23 cellular contexts compared by ENCODE assay signal in the genomic region with DNA sequence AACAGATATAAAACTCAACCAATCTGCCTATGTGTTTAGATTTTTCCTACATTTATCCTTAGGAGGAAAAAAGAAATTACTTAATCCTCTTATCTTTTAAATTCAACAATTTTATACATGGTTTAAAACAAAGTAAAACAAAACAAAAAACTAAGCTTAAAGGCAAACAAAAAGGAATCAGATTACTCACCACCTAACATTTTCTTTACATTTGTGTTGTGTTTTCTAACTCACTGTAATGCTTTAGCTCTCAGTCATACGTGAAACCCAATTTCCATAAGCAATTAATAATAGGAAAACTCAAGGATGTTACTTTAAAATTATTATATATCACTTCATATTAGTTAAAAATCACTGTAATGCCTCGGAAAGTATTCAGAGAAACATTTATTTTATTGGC. TPM values are rescaled to one million over a fixed set of nuclear protein-coding genes. Genes with fewer than 3 reads are reported as not detected.
DNase-seq lines count a peak whose midpoint lies in the region; ATAC-seq, FAIRE-seq and TF ChIP-seq lines count a peak whose summit lies in the region.
"Had no signal": no experiment of that assay in that cellular context is flagged by ENCODE, and none has a peak within 500 bp of the region (broad histone marks: within the 10 kb centered on the region; RNA-seq: fewer than 3 reads in every experiment).

No MANE protein-coding gene starts in this region.

- TF ChIP-seq CTCF in left ventricle myocardium inferior (IDR thresholded peaks at IDR 0.05; ENCODE audit: borderline replicate concordance) (no peak), endodermal cell (conservative IDR thresholded peaks at IDR 0.05) (no peak), HFFc6 (IDR thresholded peaks at IDR 0.05) (no peak), SK-N-SH (IDR thresholded peaks at IDR 0.05) (no peak)

- no peak overlapping the region for H3K4me2 ChIP-seq in SK-N-SH

- H3K27ac ChIP-seq in left ventricle myocardium inferior (replicated peaks) (peak overlapping the region; percentile 92), endodermal cell (ENCODE audit: low read depth, low read length) (no peak overlapping the region), skeletal muscle tissue (ENCODE audit: low read depth, low read length) (peak overlapping the region; percentile 70), SK-N-SH (ENCODE audit: low read depth in 2 of 2, low read length in 1 of 2) (no peak overlapping the region)
- H3K27ac ChIP-seq: C4-2B had no signal

- no peak for ATAC-seq in Right ventricle myocardium superior (ENCODE audit: poor library complexity)
- ATAC-seq in GM21515 (IDR thresholded peaks at IDR 0.05; ENCODE audit: unreplicated experiment), result no peak
- ATAC-seq: HCT116, Panc1 had no signal

- H3K36me3 Mint-ChIP-seq in endodermal cell (ENCODE audit: low read depth) (peaks cover 5% of the 10 kb centered on the region), HFFc6 (ENCODE audit: low read depth) (no peaks in the 10 kb centered on the region)

- no peaks in the 10 kb centered on the region for H3K36me3 ChIP-seq in left ventricle myocardium inferior
- H3K36me3 ChIP-seq in endodermal cell (ENCODE audit: control insufficient read depth, insufficient read depth, low read length), result peaks cover 40% of the 10 kb centered on the region
- no peaks in the 10 kb centered on the region for H3K36me3 ChIP-seq in skeletal muscle tissue (ENCODE audit: control insufficient read depth in 3 of 3, insufficient read depth in 3 of 3, low read length in 3 of 3)
- H3K36me3 ChIP-seq in SK-N-SH (replicated peaks in 1 of 2; ENCODE audit: control insufficient read depth in 1 of 2, insufficient read depth in 2 of 2, low read length in 1 of 2), result peaks cover 7 to 16% of the 10 kb centered on the region in 2 experiments

- H3K4me1 ChIP-seq in left ventricle myocardium inferior, result peaks cover 11% of the 10 kb centered on the region
- H3K4me1 ChIP-seq in endodermal cell (ENCODE audit: control insufficient read depth, insufficient read depth, low read length), result peaks cover 8% of the 10 kb centered on the region
- H3K4me1 ChIP-seq in skeletal muscle tissue (ENCODE audit: control insufficient read depth in 3 of 3, insufficient read depth in 3 of 3, low read length in 3 of 3), result peaks cover 3 to 12% (median 11%) of the 10 kb centered on the region in 3 donors
- H3K4me1 ChIP-seq in SK-N-SH (ENCODE audit: control insufficient read depth in 1 of 2, insufficient read depth in 2 of 2, low read depth in 1 of 2, low read length in 1 of 2), result peaks cover 22 to 26% of the 10 kb centered on the region in 2 experiments; a peak in 3 of 4 replicates

- H4K20me1 ChIP-seq in SK-N-SH (ENCODE audit: insufficient read depth), result peaks cover 32% of the 10 kb centered on the region

- peaks cover 40% of the 10 kb centered on the region for H3K4me1 Mint-ChIP-seq in endodermal cell
- peaks cover 55% of the 10 kb centered on the region for H3K4me1 Mint-ChIP-seq in HFFc6 (ENCODE audit: low read depth)

- no peak overlapping the region for H2AFZ ChIP-seq in SK-N-SH (ENCODE audit: low read depth)

- 60% methylated on average over 1 of the region's 2 CpGs; no CpG with 5 or more reads in 1 of the 2 experiments for WGBS in endodermal cell (ENCODE audit: insufficient coverage in 1 of 2, insufficient read length in 1 of 2), 2 experiments
- WGBS in SK-N-SH (ENCODE audit: low lambda C conversion rate), result 91% methylated on average over 2 of the region's 2 CpGs

- H3K4me3 Mint-ChIP-seq in endodermal cell (no peak overlapping the region), HFFc6 (no peak overlapping the region)
- H3K4me3 Mint-ChIP-seq: CD8-positive, alpha-beta memory T cell had no signal

- POLR2A ChIA-PET in SK-N-SH (lab: Yijun Ruan, JAX), result no interaction called here

- DNase-seq in left ventricle myocardium inferior (no peak), Right ventricle myocardium superior (no peak), endodermal cell (no peak), HFFc6 (no peak), SK-N-SH (no peak)
- DNase-seq: Calu3; CD8-positive, alpha-beta memory T cell; DMS153; GDM1; MV-4-11; NCI-H1105 treated with DMSO at 0.1 percent for 48 hours; NCI-H2029 treated with DMSO at 0.1 percent for 48 hours; NCI-H2171 treated with DMSO at 0.1 percent for 48 hours; NCI-H524 treated with DMSO at 0.1 percent for 48 hours; NCI-H82 had no signal

- FAIRE-seq in TTC549 (lab: Jason Lieb, UNC), result peak; percentile 32
- FAIRE-seq: GM18507, H1 had no signal

- H3K27ac Mint-ChIP-seq in endodermal cell (no peak overlapping the region), HFFc6 (no peak overlapping the region)
- H3K27ac Mint-ChIP-seq: CD8-positive, alpha-beta memory T cell had no signal

- H3K9me3 Mint-ChIP-seq in endodermal cell (no peaks in the 10 kb centered on the region), HFFc6 (no peaks in the 10 kb centered on the region)

- no peaks in the 10 kb centered on the region for H3K9me2 ChIP-seq in SK-N-SH

- H3K9ac ChIP-seq in endodermal cell (ENCODE audit: extremely low read depth, low read length, poor library complexity, severe bottlenecking) (no peak overlapping the region), skeletal muscle tissue (ENCODE audit: low read depth in 1 of 3, low read length in 3 of 3) (peak overlapping the region; percentile 7 to 72 (median 17)), SK-N-SH (no peak overlapping the region)

- no peak for TF ChIP-seq RAD21 in SK-N-SH (IDR thresholded peaks at IDR 0.05; ENCODE audit: low read length)

- CTCF ChIA-PET in SK-N-SH (lab: Yijun Ruan, JAX), result interaction anchor here (0.8 to 1.4 kb wide), 4 partner anchors 9 to 1032 kb away, joined by 3 to 4 read pairs (median 3); no protein-coding TSS in a partner anchor

- H3K4me3 ChIP-seq in left ventricle myocardium inferior (no peak overlapping the region), endodermal cell (ENCODE audit: low read length) (peak overlapping the region; percentile 66), skeletal muscle tissue (ENCODE audit: low read length in 3 of 3) (no peak overlapping the region), SK-N-SH (ENCODE audit: low read depth in 2 of 2, low read length in 1 of 2) (no peak overlapping the region)

- intact Hi-C loops in left ventricle myocardium inferior (cut with micrococcal nuclease) (loop anchor here (10.0 kb wide), 1 partner anchor 109 kb away; no protein-coding TSS in a partner anchor), Right ventricle myocardium superior (cut with DNase I) (no loop called here)

- no peaks in the 10 kb centered on the region for H3K9me3 ChIP-seq in left ventricle myocardium inferior (replicated peaks)
- no peaks in the 10 kb centered on the region for H3K9me3 ChIP-seq in endodermal cell (ENCODE audit: control insufficient read depth, low read length)
- no peaks in the 10 kb centered on the region for H3K9me3 ChIP-seq in skeletal muscle tissue (ENCODE audit: control insufficient read depth in 3 of 3, low read length in 3 of 3)
- H3K9me3 ChIP-seq in SK-N-SH, result no peaks in the 10 kb centered on the region

- no peak for TF ChIP-seq EP300 in SK-N-SH (IDR thresholded peaks at IDR 0.05; ENCODE audit: borderline replicate concordance in 1 of 2, low read depth in 1 of 2, low read length in 1 of 2)

- H3K27me3 ChIP-seq in left ventricle myocardium inferior (ENCODE audit: low read depth) (peaks cover 24% of the 10 kb centered on the region), endodermal cell (ENCODE audit: control insufficient read depth, insufficient read depth, low read length, poor library complexity, severe bottlenecking) (no peaks in the 10 kb centered on the region), skeletal muscle tissue (ENCODE audit: control insufficient read depth in 3 of 3, insufficient read depth in 3 of 3, low read length in 3 of 3) (peaks cover 0 to 10% (median 6%) of the 10 kb centered on the region in 3 donors), SK-N-SH (ENCODE audit: insufficient read depth) (no peaks in the 10 kb centered on the region)

- peaks cover 47% of the 10 kb centered on the region for H3K79me2 ChIP-seq in SK-N-SH (ENCODE audit: insufficient read depth)

- H3K27me3 Mint-ChIP-seq in endodermal cell (ENCODE audit: insufficient read depth) (peaks cover 16% of the 10 kb centered on the region), HFFc6 (ENCODE audit: insufficient read depth) (no peaks in the 10 kb centered on the region)

- H3F3A ChIP-seq in SK-N-SH (replicated peaks; ENCODE audit: insufficient read depth), result peaks cover 30% of the 10 kb centered on the region

TF ChIP-seq in SK-N-SH, 30 proteins besides CTCF, POLR2A, EP300 and RAD21 (continues in another document):
- TF ChIP-seq, protein P1, sequence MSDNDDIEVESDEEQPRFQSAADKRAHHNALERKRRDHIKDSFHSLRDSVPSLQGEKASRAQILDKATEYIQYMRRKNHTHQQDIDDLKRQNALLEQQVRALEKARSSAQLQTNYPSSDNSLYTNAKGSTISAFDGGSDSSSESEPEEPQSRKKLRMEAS (IDR thresholded peaks at IDR 0.05; ENCODE audit: low read depth), result no peak
- no peak for TF ChIP-seq RXRA (IDR thresholded peaks at IDR 0.05; ENCODE audit: borderline replicate concordance, low read depth)
- no peak for TF ChIP-seq NFIC (IDR thresholded peaks at IDR 0.05; ENCODE audit: borderline replicate concordance)
- TF ChIP-seq TCF12 (IDR thresholded peaks at IDR 0.05), result no peak
- no peak for TF ChIP-seq RFX5 (IDR thresholded peaks at IDR 0.05; ENCODE audit: low read length)
- TF ChIP-seq, protein P2, sequence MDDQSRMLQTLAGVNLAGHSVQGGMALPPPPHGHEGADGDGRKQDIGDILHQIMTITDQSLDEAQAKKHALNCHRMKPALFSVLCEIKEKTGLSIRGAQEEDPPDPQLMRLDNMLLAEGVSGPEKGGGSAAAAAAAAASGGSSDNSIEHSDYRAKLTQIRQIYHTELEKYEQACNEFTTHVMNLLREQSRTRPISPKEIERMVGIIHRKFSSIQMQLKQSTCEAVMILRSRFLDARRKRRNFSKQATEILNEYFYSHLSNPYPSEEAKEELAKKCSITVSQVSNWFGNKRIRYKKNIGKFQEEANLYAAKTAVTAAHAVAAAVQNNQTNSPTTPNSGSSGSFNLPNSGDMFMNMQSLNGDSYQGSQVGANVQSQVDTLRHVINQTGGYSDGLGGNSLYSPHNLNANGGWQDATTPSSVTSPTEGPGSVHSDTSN (IDR thresholded peaks at IDR 0.05), result no peak

RNA-seq across cellular contexts. Expression of a gene that starts 6.7 kb away (rescaled TPM):
- total RNA-seq in left ventricle myocardium inferior (36.8 TPM), Right ventricle myocardium superior (11.6 TPM), endodermal cell (1 to 10 TPM; 1.6 to 2.6 TPM), skeletal muscle tissue (2.1 TPM)
- 17.1 TPM for polyA plus RNA-seq in endodermal cell (2013, experiment 1 of 2)
- 12.0 TPM for polyA plus RNA-seq in endodermal cell (2013, experiment 2 of 2)
- total RNA-seq in HFFc6 (2021; fragmentation: NEBNext Ultra II Directional; extraction: Animal tissue kit (Norgen Biotek cat#: 25700)), result 1 to 10 TPM; 4.5 to 5.7 (median 4.7) TPM
- 1.0 and 1.4 TPM in 2 replicates for polyA plus RNA-seq in SK-N-SH (2012; rRNA removed)
- polyA plus RNA-seq in SK-N-SH (2012; cell fraction: cytosol; rRNA removed), result 0.91 and 1.3 TPM in 2 replicates
- 1.8 and 2.5 TPM in 2 replicates for polyA plus RNA-seq in SK-N-SH (2012; cell fraction: nucleus; rRNA removed)
- total RNA-seq: CD8-positive, alpha-beta memory T cell had no signal
- polyA plus RNA-seq: CD8-positive, alpha-beta memory T cell had no signal

Comparison
In these comparisons a context has a peak if more than half of its experiments do, and no peak if none do; other contexts are left out.
1. H3K27ac ChIP-seq: peak in left ventricle myocardium inferior (single experiment) and skeletal muscle tissue (single experiment); none in endodermal cell (single experiment) and SK-N-SH (0 of 2).
2. H3K9ac ChIP-seq: peak in skeletal muscle tissue (3 of 3); none in endodermal cell (single experiment) and SK-N-SH (single experiment).